ENCODE assay signal across 23 cellular contexts in the genomic region with DNA sequence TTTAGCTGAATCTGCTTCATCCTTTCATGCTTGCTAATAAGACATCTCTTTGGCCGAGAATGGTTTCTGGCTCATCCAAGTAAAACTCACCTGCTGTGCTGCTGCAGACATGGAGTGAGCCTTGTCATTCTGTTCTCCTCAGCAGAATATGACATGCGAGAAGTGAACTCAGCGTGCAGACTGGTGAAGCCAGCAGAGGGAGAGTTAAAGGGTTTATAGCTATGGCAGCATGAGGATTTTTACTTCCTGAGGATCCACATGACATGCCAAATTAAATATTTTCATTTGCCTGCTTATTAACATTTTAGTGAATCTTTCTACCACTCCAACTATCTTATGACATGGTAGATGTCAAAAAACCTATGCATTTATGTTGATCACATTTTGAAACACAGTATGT.
DNase-seq lines count a peak whose midpoint lies in the region; ATAC-seq and TF ChIP-seq lines count a peak whose summit lies in the region.
"Had no signal": no experiment of that assay in that cellular context is flagged by ENCODE, and none has a peak within 500 bp of the region (broad histone marks: within the 10 kb centered on the region; RNA-seq: fewer than 3 reads in every experiment).

No MANE protein-coding gene starts in this region.

- H3K9ac ChIP-seq in HCT116 (ENCODE audit: low read length): peak overlapping the region; percentile 30; the same call in 1 of the 2 replicates
- H3K9ac ChIP-seq in adipocyte (ENCODE audit: low read length): peak overlapping the region; percentile 3
- no peak overlapping the region for H3K9ac ChIP-seq in fibroblast of lung (ENCODE audit: insufficient read depth, low read length)
- peak overlapping the region; percentile 72 for H3K9ac ChIP-seq in skeletal muscle satellite cell (ENCODE audit: low read depth, low read length)

- RAD21 ChIA-PET in HCT116 (lab: Charles Lee; ENCODE audit: low non-redundant PET in 1 of 2, low total read pairs in 2 of 2, uncharacterized antibody in 2 of 2, unreplicated experiment in 2 of 2): no interaction called here

- ATAC-seq in HCT116: peak; percentile 43; the same call in 1 of the 2 replicates
- ATAC-seq in GM21576 (IDR thresholded peaks at IDR 0.05; ENCODE audit: unreplicated experiment): no peak

- no peaks in the 10 kb centered on the region for H4K20me1 ChIP-seq in HCT116 (ENCODE audit: insufficient read depth)
- H4K20me1 ChIP-seq in fibroblast of lung (ENCODE audit: control insufficient read depth, extremely low read depth, insufficient read depth, low read length): no peaks in the 10 kb centered on the region

- H3K27ac ChIP-seq in HCT116 (ENCODE audit: low read depth, low read length) (peak overlapping the region; percentile 85), fibroblast of lung (ENCODE audit: insufficient read depth, low read length) (peak overlapping the region; percentile 91), ascending aorta (peak overlapping the region in 1 of 2 donors; percentile 8)
- H3K27ac ChIP-seq: psoas muscle had no signal

- no TSS peak for BruUV-seq in HCT116 (replicated peaks; lab: Mats Ljungman, UMichigan)

- H3K9me2 ChIP-seq in HCT116 (ENCODE audit: insufficient read depth): no peaks in the 10 kb centered on the region

- peaks cover 0 to 11% of the 10 kb centered on the region in 2 experiments; a peak in 1 of 4 replicates for H3K36me3 ChIP-seq in HCT116 (ENCODE audit: control insufficient read depth in 1 of 2, insufficient read depth in 2 of 2, low read length in 2 of 2)
- no peaks in the 10 kb centered on the region for H3K36me3 ChIP-seq in adipocyte (ENCODE audit: control insufficient read depth, insufficient read depth, low read length, severe bottlenecking)
- no peaks in the 10 kb centered on the region for H3K36me3 ChIP-seq in fibroblast of lung (ENCODE audit: control insufficient read depth, insufficient read depth, low read length)
- H3K36me3 ChIP-seq in skeletal muscle satellite cell (ENCODE audit: insufficient read depth, low read length): no peaks in the 10 kb centered on the region
- H3K36me3 ChIP-seq in ascending aorta: no peaks in the 10 kb centered on the region
- H3K36me3 ChIP-seq: adrenal gland, esophagus muscularis mucosa, stomach, upper lobe of left lung had no signal

- TF ChIP-seq CTCF in HCT116 (IDR thresholded peaks at IDR 0.05 in 2 of 3, conservative IDR thresholded peaks at IDR 0.05 in 1 of 3; ENCODE audit: borderline replicate concordance in 1 of 3, insufficient read depth in 1 of 3, low read depth in 2 of 3, low read length in 2 of 3): no peak
- no peak for TF ChIP-seq CTCF in fibroblast of lung (conservative IDR thresholded peaks at IDR 0.05 in 1 of 2, IDR thresholded peaks at IDR 0.05 in 1 of 2; ENCODE audit: low read depth in 1 of 2, low read length in 2 of 2)
- TF ChIP-seq CTCF in ascending aorta (IDR thresholded peaks at IDR 0.05): no peak

- CTCF ChIA-PET in HCT116 (lab: Charles Lee): interaction anchor here (0.9 kb wide), 1 partner anchor 610 kb away, joined by 3 read pairs; no protein-coding TSS in a partner anchor

- intact Hi-C loops in HCT116 (cut with micrococcal nuclease): loop anchor here (10.0 kb wide), 2 partner anchors 402 to 662 kb away; a partner anchor contains a TSS
- intact Hi-C loops in ascending aorta (cut with DNase I): loop anchor here (2.0 to 5.0 kb wide), 2 partner anchors 26 to 659 kb away; a partner anchor contains a TSS

- no peak overlapping the region for H3K4me3 ChIP-seq in HCT116 (replicated peaks in 1 of 2; ENCODE audit: low read depth in 1 of 2, low read length in 2 of 2)
- no peak overlapping the region for H3K4me3 ChIP-seq in adipocyte (ENCODE audit: low read length)
- H3K4me3 ChIP-seq in fibroblast of lung (replicated peaks in 1 of 4; ENCODE audit: control extremely low read depth in 1 of 4, insufficient read depth in 1 of 4, low read depth in 3 of 4, low read length in 4 of 4): no peak overlapping the region
- no peak overlapping the region for H3K4me3 ChIP-seq in skeletal muscle satellite cell (ENCODE audit: low read length)
- no peak overlapping the region for H3K4me3 ChIP-seq in ascending aorta
- H3K4me3 ChIP-seq: adrenal gland, esophagus muscularis mucosa, psoas muscle, stomach, upper lobe of left lung had no signal

- H3K27me3 ChIP-seq in HCT116 (ENCODE audit: insufficient read depth, low read length) (no peaks in the 10 kb centered on the region), adipocyte (replicated peaks; ENCODE audit: control insufficient read depth, insufficient read depth, low read length) (no peaks in the 10 kb centered on the region), fibroblast of lung (ENCODE audit: control insufficient read depth, insufficient read depth, low read length) (no peaks in the 10 kb centered on the region), skeletal muscle satellite cell (ENCODE audit: control insufficient read depth, insufficient read depth, low read length) (no peaks in the 10 kb centered on the region), ascending aorta (no peaks in the 10 kb centered on the region)
- H3K27me3 ChIP-seq: adrenal gland, esophagus muscularis mucosa, stomach, upper lobe of left lung had no signal

- H3K9me3 ChIP-seq in HCT116 (ENCODE audit: control insufficient read depth in 1 of 2, insufficient read depth in 1 of 2, low read depth in 1 of 2, low read length in 2 of 2) (no peaks in the 10 kb centered on the region), adipocyte (ENCODE audit: control insufficient read depth, low read length) (no peaks in the 10 kb centered on the region), fibroblast of lung (ENCODE audit: control insufficient read depth, insufficient read depth, low read depth, low read length) (no peaks in the 10 kb centered on the region), skeletal muscle satellite cell (replicated peaks; ENCODE audit: low read length) (no peaks in the 10 kb centered on the region), ascending aorta (no peaks in the 10 kb centered on the region)
- H3K9me3 ChIP-seq: esophagus muscularis mucosa, psoas muscle, stomach, upper lobe of left lung had no signal

- H2AFZ ChIP-seq in HCT116 (ENCODE audit: low read depth, low read length, poor library complexity, severe bottlenecking): no peak overlapping the region
- peak overlapping the region; percentile 60 for H2AFZ ChIP-seq in fibroblast of lung (ENCODE audit: low read length)

- POLR2A ChIA-PET in HCT116 (lab: Charles Lee): no interaction called here

- H3K4me2 ChIP-seq in HCT116 (ENCODE audit: low read length) (peak overlapping the region; percentile 57), fibroblast of lung (ENCODE audit: extremely low read depth, insufficient read depth, low read length) (no peak overlapping the region), skeletal muscle satellite cell (ENCODE audit: low read length) (peak overlapping the region; percentile 43)

- no peak for TF ChIP-seq POLR2A in HCT116 (IDR thresholded peaks at IDR 0.05; ENCODE audit: borderline replicate concordance, extremely low read depth, insufficient read depth, insufficient read length)

- H3K4me1 ChIP-seq in HCT116 (ENCODE audit: control insufficient read depth in 1 of 2, insufficient read depth in 2 of 2, low read length in 2 of 2) (peaks cover 27 to 37% of the 10 kb centered on the region in 2 experiments), adipocyte (ENCODE audit: control insufficient read depth, insufficient read depth, low read length) (peaks cover 22% of the 10 kb centered on the region), fibroblast of lung (ENCODE audit: control insufficient read depth, extremely low read depth, insufficient read depth, low read length) (peaks cover 13% of the 10 kb centered on the region), skeletal muscle satellite cell (ENCODE audit: control insufficient read depth, insufficient read depth, low read length) (peaks cover 30% of the 10 kb centered on the region), ascending aorta (peaks cover 0 to 18% of the 10 kb centered on the region in 2 donors)
- H3K4me1 ChIP-seq: esophagus muscularis mucosa, psoas muscle, upper lobe of left lung had no signal

- no peak for DNase-seq in HCT116 (ENCODE audit: low read depth, low spot score)
- DNase-seq in adipocyte (ENCODE audit: low read depth): no peak
- peak in 1 of 2 donors; percentile 3 for DNase-seq in fibroblast of lung (ENCODE audit: low read depth in 2 of 2)
- DNase-seq in AG20443 (ENCODE audit: low spot score): no peak
- DNase-seq in ascending aorta (ENCODE audit: low spot score in 2 of 2): no peak
- no peak for DNase-seq in activated gamma-delta T cell (lab: John Stamatoyannopoulos, UW)
- DNase-seq: activated effector memory CD4-positive, alpha-beta T cell treated with anti-CD3 and anti-CD28 coated beads, Interleukin-2, amount 50 U/mL, for 16 hours; caudate nucleus; DND-41; H9; NCI-H187; NCI-H2227 treated with DMSO at 0.1 percent for 48 hours; NCI-H748 treated with DMSO at 0.1 percent for 48 hours; nephron progenitor cell; psoas muscle; small intestine; stimulated activated CD4-positive, alpha-beta T cell treated with anti-CD3 and anti-CD28 coated beads, Interleukin-4, amount 100 ng/mL, for 4 hours; stomach; upper lobe of left lung had no signal

- no peak for TF ChIP-seq RAD21 in HCT116 (IDR thresholded peaks at IDR 0.05; ENCODE audit: low read depth)

- H3K79me2 ChIP-seq in HCT116 (ENCODE audit: insufficient read depth, low read length): no peaks in the 10 kb centered on the region
- no peaks in the 10 kb centered on the region for H3K79me2 ChIP-seq in fibroblast of lung (ENCODE audit: control insufficient read depth, insufficient read depth, low read length)

TF ChIP-seq in HCT116, 20 proteins besides CTCF, POLR2A, EP300 and RAD21:
- TF ChIP-seq SRF (IDR thresholded peaks at IDR 0.05; ENCODE audit: low read depth): no peak
- peak; percentile 37; the same call in 1 of the 2 replicates for TF ChIP-seq CBX3 (IDR thresholded peaks at IDR 0.05; ENCODE audit: low read depth)
- TF ChIP-seq FOSL1 (IDR thresholded peaks at IDR 0.05; ENCODE audit: low read depth): no peak
- TF ChIP-seq SIN3A (IDR thresholded peaks at IDR 0.05; ENCODE audit: low read depth): no peak
- TF ChIP-seq EGR1 (IDR thresholded peaks at IDR 0.05; ENCODE audit: low read depth): no peak
- TF ChIP-seq, protein P1, sequence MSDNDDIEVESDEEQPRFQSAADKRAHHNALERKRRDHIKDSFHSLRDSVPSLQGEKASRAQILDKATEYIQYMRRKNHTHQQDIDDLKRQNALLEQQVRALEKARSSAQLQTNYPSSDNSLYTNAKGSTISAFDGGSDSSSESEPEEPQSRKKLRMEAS (IDR thresholded peaks at IDR 0.05): 0 out of 2 replicates have a peak, but pooled peaks have one; percentile 13
- TF ChIP-seq ZFX (IDR thresholded peaks at IDR 0.05): no peak
